Comparison of ENCODE assay signal across 9 cellular contexts in genomic region chr19:543912-544608, GRCh38. TPM values are rescaled to one million over a fixed set of nuclear protein-coding genes. Genes with fewer than 3 reads are reported as not detected.
DNase-seq lines count a peak whose midpoint lies in the region; ATAC-seq and TF ChIP-seq lines count a peak whose summit lies in the region.
"Had no signal": no experiment of that assay in that cellular context is flagged by ENCODE, and none has a peak within 500 bp of the region (broad histone marks: within the 10 kb centered on the region; RNA-seq: fewer than 3 reads in every experiment).

Gene GZMM (plus strand): TSS chr19:544053. CDS start chr19:544072, 19 bp downstream.

- no peak for TF ChIP-seq POLR2A in HCT116 (IDR thresholded peaks at IDR 0.05; ENCODE audit: borderline replicate concordance, extremely low read depth, insufficient read depth, insufficient read length)
- no peak for TF ChIP-seq POLR2A in gastroesophageal sphincter (IDR thresholded peaks at IDR 0.05)

- no peaks in the 10 kb centered on the region for H3K9me3 ChIP-seq in HCT116 (ENCODE audit: control insufficient read depth in 1 of 2, insufficient read depth in 1 of 2, low read depth in 1 of 2, low read length in 2 of 2)
- H3K9me3 ChIP-seq in gastroesophageal sphincter: no peaks in the 10 kb centered on the region
- no peaks in the 10 kb centered on the region for H3K9me3 ChIP-seq in OCI-LY7 (ENCODE audit: low read length)

- H3K9me2 ChIP-seq in HCT116 (ENCODE audit: insufficient read depth): no peaks in the 10 kb centered on the region
- H3K9me2 ChIP-seq in OCI-LY7 (ENCODE audit: insufficient read depth, low read length): no peaks in the 10 kb centered on the region

- TF ChIP-seq EP300 in gastroesophageal sphincter (IDR thresholded peaks at IDR 0.05): no peak

- H2AFZ ChIP-seq in HCT116 (ENCODE audit: low read depth, low read length, poor library complexity, severe bottlenecking) (no peak within 1 kb of the TSS), OCI-LY7 (ENCODE audit: low read length) (no peak within 1 kb of the TSS)

- CTCF ChIA-PET in HCT116 (lab: Charles Lee): no interaction called here
- CTCF ChIA-PET in OCI-LY7 (lab: Charles Lee; ENCODE audit: unreplicated experiment): no interaction called here

- H3K4me1 ChIP-seq in HCT116 (ENCODE audit: control insufficient read depth in 1 of 2, insufficient read depth in 2 of 2, low read length in 2 of 2) (peaks cover 0 to 10% of the 10 kb centered on the region in 2 experiments; a peak in 1 of 4 replicates), gastroesophageal sphincter (peaks cover 0 to 11% (median 0%) of the 10 kb centered on the region in 3 donors), OCI-LY7 (ENCODE audit: insufficient read depth, low read length, poor library complexity, severe bottlenecking) (no peaks in the 10 kb centered on the region)

- H3K27me3 ChIP-seq in HCT116 (ENCODE audit: insufficient read depth, low read length): no peaks in the 10 kb centered on the region
- peaks cover 22% of the 10 kb centered on the region for H3K27me3 ChIP-seq in gastroesophageal sphincter

- H3K36me3 ChIP-seq in HCT116 (ENCODE audit: control insufficient read depth in 1 of 2, insufficient read depth in 2 of 2, low read length in 2 of 2) (peaks cover 4 to 5% of the 10 kb centered on the region in 2 experiments; a peak in 2 of 4 replicates), gastroesophageal sphincter (peaks cover 0 to 36% of the 10 kb centered on the region in 2 donors), OCI-LY7 (ENCODE audit: insufficient read depth, low read length) (no peaks in the 10 kb centered on the region)

- H3K27ac ChIP-seq in HCT116 (ENCODE audit: low read depth, low read length): no peak within 1 kb of the TSS
- H3K27ac ChIP-seq in gastroesophageal sphincter: no peak within 1 kb of the TSS
- no peak within 1 kb of the TSS for H3K27ac ChIP-seq in OCI-LY7 (ENCODE audit: low read depth, low read length, poor library complexity, severe bottlenecking)
- H3K27ac ChIP-seq: epithelial cell of prostate had no signal

- no peak within 1 kb of the TSS for H3K4me3 ChIP-seq in HCT116 (replicated peaks in 1 of 2; ENCODE audit: low read depth in 1 of 2, low read length in 2 of 2)
- H3K4me3 ChIP-seq in gastroesophageal sphincter: no peak within 1 kb of the TSS
- no peak within 1 kb of the TSS for H3K4me3 ChIP-seq in OCI-LY7 (ENCODE audit: low read depth, low read length, poor library complexity, severe bottlenecking)

- intact Hi-C loops in HCT116 (cut with micrococcal nuclease): no loop called here
- intact Hi-C loops in OCI-LY7 (cut with micrococcal nuclease; ENCODE audit: unreplicated experiment): no loop called here

- TF ChIP-seq CTCF in HCT116 (IDR thresholded peaks at IDR 0.05 in 2 of 3, conservative IDR thresholded peaks at IDR 0.05 in 1 of 3; ENCODE audit: borderline replicate concordance in 1 of 3, insufficient read depth in 1 of 3, low read depth in 2 of 3, low read length in 2 of 3) (no peak), gastroesophageal sphincter (IDR thresholded peaks at IDR 0.05) (no peak), OCI-LY7 (conservative IDR thresholded peaks at IDR 0.05; ENCODE audit: low read length) (no peak)

- no peaks in the 10 kb centered on the region for H4K20me1 ChIP-seq in HCT116 (ENCODE audit: insufficient read depth)
- no peaks in the 10 kb centered on the region for H4K20me1 ChIP-seq in OCI-LY7 (ENCODE audit: insufficient read depth, low read length)

- H3K79me2 ChIP-seq in HCT116 (ENCODE audit: insufficient read depth, low read length) (no peaks in the 10 kb centered on the region), OCI-LY7 (ENCODE audit: insufficient read depth, low read depth, low read length) (no peaks in the 10 kb centered on the region)

- POLR2A ChIA-PET in HCT116 (lab: Charles Lee): no interaction called here
- POLR2A ChIA-PET in OCI-LY7 (lab: Charles Lee): interaction anchor here (0.7 kb wide), 1 partner anchor 60 kb away, joined by 5 read pairs; no protein-coding TSS in a partner anchor

- RAD21 ChIA-PET in HCT116 (lab: Charles Lee; ENCODE audit: low non-redundant PET in 1 of 2, low total read pairs in 2 of 2, uncharacterized antibody in 2 of 2, unreplicated experiment in 2 of 2): no interaction called here

- 55% methylated on average over 6 of the region's 31 CpGs; no CpG with 5 or more reads in 1 of the 2 donors for WGBS in gastroesophageal sphincter (ENCODE audit: low coverage in 1 of 2), 2 donors

- H3K4me2 ChIP-seq in HCT116 (ENCODE audit: low read length) (no peak within 1 kb of the TSS), OCI-LY7 (ENCODE audit: low read length) (no peak within 1 kb of the TSS)

- no TSS peak for BruUV-seq in HCT116 (replicated peaks; lab: Mats Ljungman, UMichigan)
- BruUV-seq in OCI-LY7 (replicated peaks; lab: Mats Ljungman, UMichigan): no TSS peak

- ATAC-seq in HCT116 (peak; percentile 23), gastroesophageal sphincter (peak; percentile 29), GM18498 (IDR thresholded peaks at IDR 0.05; ENCODE audit: unreplicated experiment) (no peak)

- no peak for TF ChIP-seq RAD21 in HCT116 (IDR thresholded peaks at IDR 0.05; ENCODE audit: low read depth)

- H3K9ac ChIP-seq in HCT116 (ENCODE audit: low read length): no peak within 1 kb of the TSS

- DNase-seq in HCT116 (ENCODE audit: low read depth, low spot score) (no peak), GOT3 (lab: John Stamatoyannopoulos, UW) (no peak), OCI-LY7 (ENCODE audit: low spot score) (no peak), NCI-H2171 (lab: John Stamatoyannopoulos, UW) (no peak)
- peak; percentile 88 for DNase-seq in activated CD8-positive, alpha-beta memory T cell treated with anti-CD3 and anti-CD28 coated beads for 24 hours
- DNase-seq in stimulated activated CD8-positive, alpha-beta memory T cell treated with anti-CD3 and anti-CD28 coated beads, Interleukin-12 subunit alpha, Interleukin-12 subunit beta, amount 100 ng/mL, for 1 hour (ENCODE audit: low read depth): peak; percentile 59

TF ChIP-seq in HCT116, 20 proteins besides CTCF, POLR2A, EP300 and RAD21 (continues in another document):
- TF ChIP-seq EZH2phosphoT487 (IDR thresholded peaks at IDR 0.05; ENCODE audit: borderline replicate concordance) (no peak), REST (IDR thresholded peaks at IDR 0.05; ENCODE audit: low read depth) (no peak), POLR2AphosphoS5 (IDR thresholded peaks at IDR 0.05; ENCODE audit: low read depth, low read length) (no peak; the same call in 1 of the 2 replicates), ZFX (IDR thresholded peaks at IDR 0.05) (no peak), JUND (IDR thresholded peaks at IDR 0.05) (no peak), CBX3 (IDR thresholded peaks at IDR 0.05; ENCODE audit: low read depth) (no peak), MAX (IDR thresholded peaks at IDR 0.05) (no peak), CEBPB (IDR thresholded peaks at IDR 0.05; ENCODE audit: low read depth) (no peak), ATF3 (IDR thresholded peaks at IDR 0.05) (no peak), ZBTB33 (IDR thresholded peaks at IDR 0.05; ENCODE audit: extremely low read depth, insufficient replicate concordance, low read length) (no peak), EZH2 (IDR thresholded peaks at IDR 0.05) (no peak)

RNA-seq across cellular contexts. Expression of gene GZMM, which starts in this region (rescaled TPM):
- total RNA-seq in HCT116 (2021; ENCODE audit: unreplicated experiment) (0.59 TPM), gastroesophageal sphincter (1 to 10 TPM in 1 of 4 donors, under 1 TPM in 1, not detected in 2; 0.62 to 1.8 TPM), OCI-LY7 (2022) (not detected in 2 replicates)
- 0.53 and 0.67 TPM in 2 replicates for polyA plus RNA-seq in HCT116 (2012)
- not detected in 2 replicates for total RNA-seq in OCI-LY7 (2014; rRNA removed; shearing (Covaris generic))

Comparison
In these comparisons a context has a peak if more than half of its experiments do, and no peak if none do; other contexts are left out.
1. Peak in ATAC-seq in HCT116; RNA of the gene not detected or under 1 TPM.
2. DNase-seq: peak in activated CD8-positive, alpha-beta memory T cell treated with anti-CD3 and anti-CD28 coated beads for 24 hours (single experiment) and stimulated activated CD8-positive, alpha-beta memory T cell treated with anti-CD3 and anti-CD28 coated beads, Interleukin-12 subunit alpha, Interleukin-12 subunit beta, amount 100 ng/mL, for 1 hour (single experiment); none in HCT116 (single experiment), GOT3 (single experiment), OCI-LY7 (single experiment) and NCI-H2171 (single experiment).